8 cellular contexts compared by ENCODE assay signal in the genomic region with DNA sequence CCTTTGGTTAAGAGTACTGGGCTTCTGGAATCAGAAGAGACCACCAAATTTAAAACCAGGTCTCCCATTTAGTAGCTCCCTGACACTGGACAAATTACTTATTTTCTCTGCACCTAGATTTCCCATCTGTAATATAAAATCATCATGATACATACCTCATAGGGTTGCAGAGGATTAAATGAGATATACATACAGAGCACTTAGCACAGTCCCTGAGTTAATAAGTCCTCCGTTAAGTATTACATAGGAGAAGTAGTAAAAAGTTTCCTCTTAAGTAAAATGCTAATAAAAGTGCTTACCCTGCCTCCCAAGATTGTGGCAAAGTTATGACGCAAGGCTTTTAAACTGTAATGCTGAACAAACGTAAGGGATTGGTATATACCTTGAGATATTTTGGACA. TPM values are rescaled to one million over a fixed set of nuclear protein-coding genes. Genes with fewer than 3 reads are reported as not detected.
DNase-seq lines count a peak whose midpoint lies in the region; ATAC-seq and TF ChIP-seq lines count a peak whose summit lies in the region.

No MANE protein-coding gene starts in this region.

- DNase-seq in GM03348 (ENCODE audit: low spot score) = peak; percentile 1
- DNase-seq in adrenal gland = no peak
- no peak for DNase-seq in left lung
- no peak for DNase-seq in stimulated activated naive CD4-positive, alpha-beta T cell (lab: John Stamatoyannopoulos, UW)
- no peak for DNase-seq in cerebellum (ENCODE audit: low spot score)

- intact Hi-C loops in adrenal gland (cut with DNase I) (no loop called here), left lung (cut with DNase I) (no loop called here)

- peak overlapping the region in 2 of 4 donors; percentile 26 to 64 for H3K4me3 ChIP-seq in adrenal gland
- H3K4me3 ChIP-seq in left lung = peak overlapping the region; percentile 31 to 49
- H3K4me3 ChIP-seq in urinary bladder (ENCODE audit: low read depth, low read length) = peak overlapping the region; percentile 61

- ATAC-seq in HG02884 (IDR thresholded peaks at IDR 0.05; ENCODE audit: unreplicated experiment) (peak; percentile 11), left lung (peak; percentile 31), GM18873 (IDR thresholded peaks at IDR 0.05; ENCODE audit: low FRiP score, unreplicated experiment) (no peak)

- H3K9me3 ChIP-seq in adrenal gland (replicated peaks in 1 of 3) (no peaks in the 10 kb centered on the region), left lung (no peaks in the 10 kb centered on the region)

- TF ChIP-seq POLR2A in adrenal gland (IDR thresholded peaks at IDR 0.05) = no peak

- H3K27me3 ChIP-seq in adrenal gland = no peaks in the 10 kb centered on the region
- H3K27me3 ChIP-seq in left lung = no peaks in the 10 kb centered on the region

- H3K27ac ChIP-seq in adrenal gland (peak overlapping the region in 3 of 5 donors; percentile 68 to 88 (median 75)), left lung (peak overlapping the region; percentile 54 to 74), urinary bladder (ENCODE audit: low read depth) (no peak overlapping the region)

- H3K4me1 ChIP-seq in adrenal gland (replicated peaks in 1 of 2) (no peaks in the 10 kb centered on the region), left lung (no peaks in the 10 kb centered on the region), urinary bladder (ENCODE audit: insufficient read depth) (no peaks in the 10 kb centered on the region)

- H3K36me3 ChIP-seq in adrenal gland (replicated peaks in 1 of 2) (no peaks in the 10 kb centered on the region), left lung (no peaks in the 10 kb centered on the region), urinary bladder (ENCODE audit: insufficient read depth) (no peaks in the 10 kb centered on the region)

- TF ChIP-seq CTCF in adrenal gland (IDR thresholded peaks at IDR 0.05) (no peak), left lung (IDR thresholded peaks at IDR 0.05) (no peak)

- WGBS in adrenal gland, 4 donors = 0 to 31% (median 13%) methylated on average over 3 of the region's 3 CpGs
- 0% methylated on average over 3 of the region's 3 CpGs for WGBS in urinary bladder

RNA-seq across cellular contexts. Expression of gene CHIC1, which starts 0.5 kb away (rescaled TPM):
- total RNA-seq in adrenal gland (10 to 100 TPM; 10.9 to 34.5 (median 19.7) TPM), left lung (1 to 10 TPM; 7.2 to 9.0 TPM), urinary bladder (30.1 TPM), cerebellum (19.5 TPM)
- polyA plus RNA-seq in adrenal gland (10 to 100 TPM in 1 of 3 donors, 1 to 10 TPM in 2; 4.5 to 12.9 (median 5.3) TPM), urinary bladder (6.1 TPM)
